8 cellular contexts compared by ENCODE assay signal in the genomic region with DNA sequence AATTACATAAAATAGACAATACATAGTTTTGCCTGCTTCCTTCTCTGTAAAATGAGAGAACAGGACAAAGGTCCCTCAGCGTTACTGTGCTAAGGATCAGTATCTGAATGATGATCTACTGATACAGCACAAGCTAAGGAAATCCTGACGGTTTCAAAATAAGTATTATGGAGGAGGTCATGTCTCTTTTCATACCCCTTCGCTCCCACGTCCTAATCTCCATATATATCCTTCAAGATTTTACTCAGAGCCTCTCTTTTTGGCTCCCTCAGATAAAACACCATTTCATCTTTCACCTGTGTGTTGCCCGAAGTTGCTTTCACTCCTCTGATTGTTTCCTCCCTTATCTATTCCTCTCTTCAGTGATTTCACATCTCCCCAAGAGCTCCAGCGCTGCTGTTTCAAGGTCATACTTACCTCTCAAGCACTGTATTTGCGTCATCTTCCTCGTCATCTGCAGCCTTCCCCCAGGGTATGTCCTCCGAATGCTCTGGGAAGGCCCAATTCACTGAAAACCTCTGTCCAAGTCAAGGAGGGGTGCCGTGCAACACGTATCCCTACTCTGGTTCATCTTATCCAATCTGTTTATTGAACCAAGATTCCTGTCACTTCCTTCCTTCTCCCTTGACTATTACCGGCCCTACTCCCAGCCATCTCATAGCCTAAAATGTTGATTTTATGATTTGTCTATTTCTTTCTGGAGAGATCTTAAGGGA. TPM values are rescaled to one million over a fixed set of nuclear protein-coding genes. Genes with fewer than 3 reads are reported as not detected.
DNase-seq lines count a peak whose midpoint lies in the region; ATAC-seq and TF ChIP-seq lines count a peak whose summit lies in the region.

No MANE protein-coding gene starts in this region.

- WGBS in endodermal cell (ENCODE audit: insufficient coverage in 1 of 2, insufficient read length in 1 of 2), 2 experiments, result 92 to 95% methylated on average over 11 to 12 of the region's 12 CpGs
- WGBS in trophoblast cell (ENCODE audit: extremely low coverage, insufficient coverage, insufficient read length), result 100% methylated on average over 2 of the region's 12 CpGs

- peak overlapping the region; percentile 88 for H2BK5ac ChIP-seq in trophoblast cell (ENCODE audit: low read depth, low read length, poor library complexity)

- H2BK12ac ChIP-seq in trophoblast cell (ENCODE audit: low read length), result no peak overlapping the region

- peak overlapping the region; percentile 83 for H2AFZ ChIP-seq in DND-41 (ENCODE audit: low read depth, low read length)
- H2AFZ ChIP-seq in trophoblast cell (ENCODE audit: insufficient read depth, low read length, poor library complexity), result no peak overlapping the region

- no peaks in the 10 kb centered on the region for H3K27me3 Mint-ChIP-seq in endodermal cell (ENCODE audit: insufficient read depth)

- peak overlapping the region; percentile 55 for H4K8ac ChIP-seq in trophoblast cell (ENCODE audit: low read depth, low read length)

- H3K9me3 ChIP-seq in DND-41 (ENCODE audit: insufficient read depth, low read length, severe bottlenecking) (no peaks in the 10 kb centered on the region), endodermal cell (ENCODE audit: control insufficient read depth, low read length) (no peaks in the 10 kb centered on the region), trophoblast cell (ENCODE audit: insufficient read depth, low read depth, low read length) (no peaks in the 10 kb centered on the region)

- peak overlapping the region in 1 of 2 experiments; percentile 86; a peak in 3 of 4 replicates for H3K4me3 ChIP-seq in DND-41 (ENCODE audit: low read depth in 1 of 2, low read length in 2 of 2)
- peak overlapping the region; percentile 89 for H3K4me3 ChIP-seq in endodermal cell (ENCODE audit: low read length)
- no peak overlapping the region for H3K4me3 ChIP-seq in trophoblast cell (ENCODE audit: low read depth, low read length)

- H3K36me3 ChIP-seq in DND-41 (ENCODE audit: insufficient read depth, low read length), result peaks cover 32% of the 10 kb centered on the region
- peaks cover 45% of the 10 kb centered on the region for H3K36me3 ChIP-seq in endodermal cell (ENCODE audit: control insufficient read depth, insufficient read depth, low read length)
- peaks cover 15 to 35% of the 10 kb centered on the region in 2 experiments for H3K36me3 ChIP-seq in trophoblast cell (ENCODE audit: control insufficient read depth in 1 of 2, insufficient read depth in 2 of 2, low read length in 2 of 2)

- CTCF ChIA-PET in RWPE1 (lab: Yijun Ruan, JAX), result interaction anchor here (0.7 to 1.6 kb wide), 4 partner anchors 9 to 696 kb away, joined by 3 to 5 read pairs (median 4); no protein-coding TSS in a partner anchor

- H4K20me1 ChIP-seq in DND-41 (ENCODE audit: insufficient read depth, low read length), result peaks cover 21% of the 10 kb centered on the region; the same call in 1 of the 2 replicates

- peak overlapping the region; percentile 44 for H2AK5ac ChIP-seq in trophoblast cell (ENCODE audit: low read length)

- POLR2A ChIA-PET in RWPE1 (lab: Yijun Ruan, JAX; ENCODE audit: low non-redundant PET), result interaction anchor here (1.4 kb wide), 1 partner anchor 11 kb away, joined by 3 read pairs; no protein-coding TSS in a partner anchor

- H3K27me3 ChIP-seq in DND-41 (ENCODE audit: insufficient read depth, low read length, poor library complexity) (no peaks in the 10 kb centered on the region), endodermal cell (ENCODE audit: control insufficient read depth, insufficient read depth, low read length, poor library complexity, severe bottlenecking) (no peaks in the 10 kb centered on the region), trophoblast cell (ENCODE audit: insufficient read depth, low read length) (no peaks in the 10 kb centered on the region)

- ATAC-seq in DND-41 (ENCODE audit: insufficient read depth, low read depth) (no peak), GM18870 (IDR thresholded peaks at IDR 0.05; ENCODE audit: unreplicated experiment) (no peak), HG03565 (IDR thresholded peaks at IDR 0.05; ENCODE audit: unreplicated experiment) (no peak)

- H3K4me1 ChIP-seq in DND-41 (ENCODE audit: insufficient read depth, low read length) (peaks cover 47% of the 10 kb centered on the region), endodermal cell (ENCODE audit: control insufficient read depth, insufficient read depth, low read length) (peaks cover 4% of the 10 kb centered on the region), trophoblast cell (ENCODE audit: control insufficient read depth in 1 of 2, insufficient read depth in 2 of 2, low read length in 2 of 2) (peaks cover 0 to 4% of the 10 kb centered on the region in 2 experiments)

- peak overlapping the region; percentile 81 for H3K4me3 Mint-ChIP-seq in endodermal cell

- peak overlapping the region; percentile 87 for H3K27ac ChIP-seq in DND-41 (ENCODE audit: low read length)
- H3K27ac ChIP-seq in RWPE1, result peak overlapping the region; percentile 45
- H3K27ac ChIP-seq in endodermal cell (ENCODE audit: low read depth, low read length), result no peak overlapping the region
- peak overlapping the region; percentile 72 for H3K27ac ChIP-seq in trophoblast cell (ENCODE audit: low read depth, low read length)

- H4K12ac ChIP-seq in trophoblast cell (ENCODE audit: low read depth, low read length), result peak overlapping the region; percentile 17

- peak overlapping the region; percentile 79 for H3K27ac Mint-ChIP-seq in endodermal cell

- no peak overlapping the region for H3K4ac ChIP-seq in trophoblast cell (ENCODE audit: low read depth, low read length)

- H3K4me2 ChIP-seq in DND-41 (ENCODE audit: insufficient read depth, low read length) (peak overlapping the region; percentile 76), trophoblast cell (ENCODE audit: low read length) (no peak overlapping the region)

- no peaks in the 10 kb centered on the region for H3K9me3 Mint-ChIP-seq in endodermal cell

- H3K9ac ChIP-seq in DND-41 (ENCODE audit: low read depth, low read length), result peak overlapping the region; percentile 77
- H3K9ac ChIP-seq in endodermal cell (ENCODE audit: extremely low read depth, low read length, poor library complexity, severe bottlenecking), result no peak overlapping the region
- no peak overlapping the region for H3K9ac ChIP-seq in trophoblast cell (ENCODE audit: low read length)

- peaks cover 23% of the 10 kb centered on the region for H3K4me1 Mint-ChIP-seq in endodermal cell

- DNase-seq in DND-41 (no peak), RWPE1 (ENCODE audit: low spot score) (no peak), endodermal cell (no peak), trophoblast cell (peak; percentile 61 to 86), NCI-H2081 treated with DMSO at 0.1 percent for 48 hours (lab: John Stamatoyannopoulos, UW) (no peak), COLO668 (lab: John Stamatoyannopoulos, UW; ENCODE audit: unreplicated experiment) (no peak)

- H3K79me2 ChIP-seq in DND-41 (ENCODE audit: insufficient read depth, low read length) (peaks cover 44% of the 10 kb centered on the region), trophoblast cell (ENCODE audit: control insufficient read depth, insufficient read depth, low read length, poor library complexity) (peaks cover 8% of the 10 kb centered on the region)

- peak overlapping the region; percentile 8 for H2BK120ac ChIP-seq in trophoblast cell (ENCODE audit: insufficient read depth, low read length, poor library complexity)

- TF ChIP-seq CTCF in DND-41 (IDR thresholded peaks at IDR 0.05; ENCODE audit: borderline replicate concordance, extremely low read depth, low read length, poor library complexity, severe bottlenecking), result no peak
- TF ChIP-seq CTCF in RWPE1 (conservative IDR thresholded peaks at IDR 0.05; ENCODE audit: low read depth), result no peak
- TF ChIP-seq CTCF in endodermal cell (conservative IDR thresholded peaks at IDR 0.05), result no peak

- H3K79me1 ChIP-seq in trophoblast cell (ENCODE audit: low read length), result peaks cover 10% of the 10 kb centered on the region

- H3K23ac ChIP-seq in trophoblast cell (ENCODE audit: low read length), result no peak overlapping the region

- H3K36me3 Mint-ChIP-seq in endodermal cell (ENCODE audit: low read depth), result peaks cover 42% of the 10 kb centered on the region

- H3K18ac ChIP-seq in trophoblast cell (ENCODE audit: low read length), result no peak overlapping the region

- H4K91ac ChIP-seq in trophoblast cell (ENCODE audit: low read depth, low read length), result peak overlapping the region; percentile 10

- peak overlapping the region; percentile 7 for H3K14ac ChIP-seq in trophoblast cell (ENCODE audit: low read length)

RNA-seq across cellular contexts. Expression of gene BLTP2, which starts 1.2 kb away (rescaled TPM):
- total RNA-seq in endodermal cell, result 100 to 1,000 TPM; 132 to 144 TPM
- 73.3 TPM for polyA plus RNA-seq in endodermal cell (2013, experiment 1 of 2)
- polyA plus RNA-seq in endodermal cell (2013, experiment 2 of 2), result 72.0 TPM
- 79.4 and 79.9 TPM in 2 replicates for polyA plus RNA-seq in trophoblast cell (2013)

RNA-seq across cellular contexts. Expression of gene SDF2, which starts 15.5 kb away (rescaled TPM):
- 10 to 100 TPM; 40.6 to 42.6 TPM for total RNA-seq in endodermal cell
- polyA plus RNA-seq in endodermal cell (2013, experiment 1 of 2), result 55.0 TPM
- 47.9 TPM for polyA plus RNA-seq in endodermal cell (2013, experiment 2 of 2)
- 80.9 and 82.7 TPM in 2 replicates for polyA plus RNA-seq in trophoblast cell (2013)

RNA-seq across cellular contexts. Expression of gene SUPT6H, which starts 15.8 kb away (rescaled TPM):
- 10 to 100 TPM; 54.4 to 72.1 TPM for total RNA-seq in endodermal cell
- polyA plus RNA-seq in endodermal cell (2013, experiment 1 of 2), result 45.8 TPM
- 38.8 TPM for polyA plus RNA-seq in endodermal cell (2013, experiment 2 of 2)
- polyA plus RNA-seq in trophoblast cell (2013), result 51.2 and 51.7 TPM in 2 replicates

RNA-seq across cellular contexts. Expression of gene RSKR, which starts 32.2 kb away (rescaled TPM):
- total RNA-seq in endodermal cell, result 10 to 100 TPM; 25.5 to 27.6 TPM
- 21.8 TPM for polyA plus RNA-seq in endodermal cell (2013, experiment 1 of 2)
- 21.9 TPM for polyA plus RNA-seq in endodermal cell (2013, experiment 2 of 2)
- 4.4 and 4.6 TPM in 2 replicates for polyA plus RNA-seq in trophoblast cell (2013)

RNA-seq across cellular contexts. Expression of gene SPAG5, which starts 47.4 kb away (rescaled TPM):
- total RNA-seq in endodermal cell, result 100 to 1,000 TPM in 1 of 2 donors, 10 to 100 TPM in 1; 84.8 to 132 TPM
- polyA plus RNA-seq in endodermal cell (2013, experiment 1 of 2), result 103 TPM
- 113 TPM for polyA plus RNA-seq in endodermal cell (2013, experiment 2 of 2)
- polyA plus RNA-seq in trophoblast cell (2013), result 48.0 and 51.8 TPM in 2 replicates

Comparison
In these comparisons a context has a peak if more than half of its experiments do, and no peak if none do; other contexts are left out.
1. DNase-seq: peak in trophoblast cell (2 of 2); none in DND-41 (single experiment), RWPE1 (single experiment), endodermal cell (single experiment), NCI-H2081 treated with DMSO at 0.1 percent for 48 hours (single experiment) and COLO668 (single experiment).